ENCODE assay signal across 12 cellular contexts in genomic region chr12:16310934-16311333, GRCh38. TPM values are rescaled to one million over a fixed set of nuclear protein-coding genes. Genes with fewer than 3 reads are reported as not detected.
"Had no signal": no experiment of that assay in that cellular context is flagged by ENCODE, and none has a peak within 500 bp of the region (broad histone marks: within the 10 kb centered on the region; RNA-seq: fewer than 3 reads in every experiment).

No MANE protein-coding gene starts in this region.

- H3K27ac ChIP-seq: GM23248 had no signal

- H3K9me3 ChIP-seq: HAP-1 had no signal

- ATAC-seq: GM23338, HCT116 had no signal

- H3K9ac ChIP-seq: GM23248 had no signal

- DNase-seq: GM23248, GOT3, H7, H9, HCEC 1CT, HFFc6 had no signal

- FAIRE-seq: H1, H54 had no signal

- H3K36me3 ChIP-seq: HAP-1 had no signal

- H2AFZ ChIP-seq: GM23248, GM23338 had no signal

- H3K4me1 ChIP-seq: HAP-1 had no signal

- H3K4me3 ChIP-seq: GM23248, GM23338, HAP-1 had no signal

- H3K4me2 ChIP-seq: GM23338 had no signal

RNA-seq across cellular contexts. Expression of gene SLC15A5, which starts 33.4 kb away (rescaled TPM):
- total RNA-seq: GM23248, GM23338, H1, H4, H7, H9, HFFc6 had no signal
- polyA plus RNA-seq: GM23248, GM23338, H1 had no signal
